In genomic region chr17:65370669-65371126, GRCh38 we compare ENCODE assay signal across 15 cellular contexts.
DNase-seq lines count a peak whose midpoint lies in the region; ATAC-seq, FAIRE-seq and TF ChIP-seq lines count a peak whose summit lies in the region.
"Had no signal": no experiment of that assay in that cellular context is flagged by ENCODE, and none has a peak within 500 bp of the region (broad histone marks: within the 10 kb centered on the region; RNA-seq: fewer than 3 reads in every experiment).

No MANE protein-coding gene starts in this region.

- peaks cover 19% of the 10 kb centered on the region for H3K9me3 Mint-ChIP-seq in progenitor cell of endocrine pancreas (ENCODE audit: low read depth)
- H3K9me3 Mint-ChIP-seq in glutamatergic neuron (ENCODE audit: unreplicated experiment): no peaks in the 10 kb centered on the region
- peaks cover 19% of the 10 kb centered on the region for H3K9me3 Mint-ChIP-seq in nephron progenitor cell
- H3K9me3 Mint-ChIP-seq: activated CD4-positive, alpha-beta T cell treated with anti-CD3 and anti-CD28 coated beads, Interleukin-2, amount 10 ng/mL, durations not matched to agents 7 days and 5 days; activated naive CD4-positive, alpha-beta T cell treated with anti-CD3 and anti-CD28 coated beads, Interleukin-2, amount 10 ng/mL, durations not matched to agents 7 days and 5 days; HFFc6 had no signal

- TF ChIP-seq CTCF in PC-9 (conservative IDR thresholded peaks at IDR 0.05) (no peak), endothelial cell of umbilical vein (IDR thresholded peaks at IDR 0.05; ENCODE audit: extremely low read depth in 1 of 2, insufficient read depth in 1 of 2, low read depth in 1 of 2, low read length in 2 of 2) (no peak), progenitor cell of endocrine pancreas (IDR thresholded peaks at IDR 0.05; ENCODE audit: unreplicated experiment) (no peak), glutamatergic neuron (IDR thresholded peaks at IDR 0.05; ENCODE audit: partially characterized antibody, unreplicated experiment) (no peak), nephron progenitor cell (IDR thresholded peaks at IDR 0.05) (no peak)

- H4K20me1 ChIP-seq in PC-9 (ENCODE audit: insufficient read depth): no peaks in the 10 kb centered on the region
- H4K20me1 ChIP-seq in endothelial cell of umbilical vein (replicated peaks; ENCODE audit: control insufficient read depth, extremely low read depth, insufficient read depth, low read length): no peaks in the 10 kb centered on the region

- H3K27ac Mint-ChIP-seq in progenitor cell of endocrine pancreas (peak overlapping the region; percentile 45), glutamatergic neuron (ENCODE audit: unreplicated experiment) (no peak overlapping the region), nephron progenitor cell (no peak overlapping the region)
- H3K27ac Mint-ChIP-seq: activated CD4-positive, alpha-beta T cell treated with anti-CD3 and anti-CD28 coated beads, Interleukin-2, amount 10 ng/mL, durations not matched to agents 7 days and 5 days; activated naive CD4-positive, alpha-beta T cell treated with anti-CD3 and anti-CD28 coated beads, Interleukin-2, amount 10 ng/mL, durations not matched to agents 7 days and 5 days; HFFc6 had no signal

- H3K27ac ChIP-seq in PC-9: no peak overlapping the region
- H3K27ac ChIP-seq in endothelial cell of umbilical vein (ENCODE audit: insufficient read depth, low read depth, low read length): no peak overlapping the region
- H3K27ac ChIP-seq: coronary artery, SJCRH30 had no signal

- no peaks in the 10 kb centered on the region for H3K4me1 ChIP-seq in PC-9 (replicated peaks; ENCODE audit: insufficient read depth)
- H3K4me1 ChIP-seq in endothelial cell of umbilical vein (ENCODE audit: control insufficient read depth, extremely low read depth, insufficient read depth, low read length): no peaks in the 10 kb centered on the region
- H3K4me1 ChIP-seq: SJCRH30 had no signal

- H3K9me2 ChIP-seq in PC-9 (ENCODE audit: insufficient read depth): no peaks in the 10 kb centered on the region

- H3K27me3 Mint-ChIP-seq in progenitor cell of endocrine pancreas: no peaks in the 10 kb centered on the region
- H3K27me3 Mint-ChIP-seq in glutamatergic neuron (ENCODE audit: unreplicated experiment): peaks cover 2% of the 10 kb centered on the region
- H3K27me3 Mint-ChIP-seq in nephron progenitor cell (ENCODE audit: low read depth, poor library complexity): peaks cover 4% of the 10 kb centered on the region

- H3K36me3 ChIP-seq in PC-9 (ENCODE audit: low read depth): no peaks in the 10 kb centered on the region
- H3K36me3 ChIP-seq in endothelial cell of umbilical vein (ENCODE audit: control insufficient read depth in 2 of 2, extremely low read depth in 1 of 2, insufficient read depth in 2 of 2, low read length in 2 of 2): no peaks in the 10 kb centered on the region
- H3K36me3 ChIP-seq: SJCRH30 had no signal

- no peaks in the 10 kb centered on the region for H3F3A ChIP-seq in PC-9 (ENCODE audit: insufficient read depth, low read depth)

- H3K4me3 Mint-ChIP-seq in progenitor cell of endocrine pancreas (ENCODE audit: low read depth): no peak overlapping the region
- H3K4me3 Mint-ChIP-seq in glutamatergic neuron (ENCODE audit: unreplicated experiment): no peak overlapping the region
- no peak overlapping the region for H3K4me3 Mint-ChIP-seq in nephron progenitor cell
- H3K4me3 Mint-ChIP-seq: activated CD4-positive, alpha-beta T cell treated with anti-CD3 and anti-CD28 coated beads, Interleukin-2, amount 10 ng/mL, durations not matched to agents 7 days and 5 days; activated naive CD4-positive, alpha-beta T cell treated with anti-CD3 and anti-CD28 coated beads, Interleukin-2, amount 10 ng/mL, durations not matched to agents 7 days and 5 days; HFFc6 had no signal

- H3K4me2 ChIP-seq in PC-9 (no peak overlapping the region), endothelial cell of umbilical vein (ENCODE audit: insufficient read depth, low read length) (no peak overlapping the region)

- H3K79me2 ChIP-seq in PC-9 (ENCODE audit: low read depth): no peaks in the 10 kb centered on the region
- no peaks in the 10 kb centered on the region for H3K79me2 ChIP-seq in endothelial cell of umbilical vein (ENCODE audit: control insufficient read depth, insufficient read depth, low read length)

- H3K27me3 ChIP-seq in PC-9 (ENCODE audit: insufficient read depth, low read depth): no peaks in the 10 kb centered on the region
- H3K27me3 ChIP-seq in endothelial cell of umbilical vein (ENCODE audit: control insufficient read depth in 2 of 2, insufficient read depth in 2 of 2, low read length in 2 of 2): peaks cover 23 to 34% of the 10 kb centered on the region in 2 experiments
- H3K27me3 ChIP-seq: SJCRH30 had no signal

- dilution Hi-C loops in endothelial cell of umbilical vein (cut with MboI; ENCODE audit: extremely low pct_ligation_motif_present, low sequenced_read_pairs): no loop called here

- CTCF ChIA-PET in PC-9 (lab: Charles Lee): no interaction called here
- CTCF ChIA-PET in endothelial cell of umbilical vein (lab: Charles Lee): no interaction called here

- H3K9ac ChIP-seq in endothelial cell of umbilical vein (replicated peaks; ENCODE audit: extremely low read depth, insufficient read depth, low read length): no peak overlapping the region

- H3K36me3 Mint-ChIP-seq in progenitor cell of endocrine pancreas (ENCODE audit: insufficient read depth) (peaks cover 4% of the 10 kb centered on the region), glutamatergic neuron (ENCODE audit: unreplicated experiment) (peaks cover 4% of the 10 kb centered on the region), nephron progenitor cell (ENCODE audit: low read depth) (peaks cover 5% of the 10 kb centered on the region)
- H3K36me3 Mint-ChIP-seq: activated naive CD4-positive, alpha-beta T cell treated with anti-CD3 and anti-CD28 coated beads, Interleukin-2, amount 10 ng/mL, durations not matched to agents 7 days and 5 days had no signal

- no peaks in the 10 kb centered on the region for H3K9me1 ChIP-seq in endothelial cell of umbilical vein (replicated peaks; ENCODE audit: control insufficient read depth, extremely low read depth, insufficient read depth, low read length)

- FAIRE-seq in endothelial cell of umbilical vein (lab: Jason Lieb, UNC): no peak

- H2AFZ ChIP-seq in PC-9 (no peak overlapping the region), endothelial cell of umbilical vein (ENCODE audit: low read depth, low read length) (no peak overlapping the region)

- DNase-seq in HT-29 (ENCODE audit: low spot score): peak; percentile 99
- peak; percentile 14 to 65 for DNase-seq in PC-9
- peak; percentile 44 for DNase-seq in endothelial cell of umbilical vein (ENCODE audit: low read depth, low spot score)
- no peak for DNase-seq in progenitor cell of endocrine pancreas (ENCODE audit: low spot score, unreplicated experiment)
- DNase-seq in glutamatergic neuron: no peak
- DNase-seq in nephron progenitor cell: no peak
- DNase-seq: activated CD4-positive, alpha-beta T cell treated with anti-CD3 and anti-CD28 coated beads, Interleukin-2, amount 10 ng/mL, durations not matched to agents 7 days and 5 days; activated naive CD4-positive, alpha-beta T cell treated with anti-CD3 and anti-CD28 coated beads, Interleukin-2, amount 10 ng/mL, durations not matched to agents 7 days and 5 days; COR-L47; HFFc6; NCI-H446; SJCRH30 had no signal

- peaks cover 6% of the 10 kb centered on the region for H3K4me1 Mint-ChIP-seq in progenitor cell of endocrine pancreas (ENCODE audit: low read depth)
- H3K4me1 Mint-ChIP-seq in glutamatergic neuron (ENCODE audit: low read depth, unreplicated experiment): peaks cover 6% of the 10 kb centered on the region
- H3K4me1 Mint-ChIP-seq in nephron progenitor cell: peaks cover 42% of the 10 kb centered on the region

- POLR2A ChIA-PET in PC-9 (lab: Charles Lee; ENCODE audit: unreplicated experiment) (interaction anchor here (0.6 kb wide), 2 partner anchors 21 to 85 kb away, joined by 7 to 9 read pairs; no protein-coding TSS in a partner anchor), endothelial cell of umbilical vein (lab: Charles Lee) (no interaction called here)

- ATAC-seq in GM21423 (IDR thresholded peaks at IDR 0.05; ENCODE audit: unreplicated experiment): no peak
- no peak for ATAC-seq in GM21737 (IDR thresholded peaks at IDR 0.05; ENCODE audit: unreplicated experiment)

- no peaks in the 10 kb centered on the region for H3K9me3 ChIP-seq in PC-9 (ENCODE audit: insufficient read depth, low read depth)
- H3K9me3 ChIP-seq in endothelial cell of umbilical vein (replicated peaks; ENCODE audit: control insufficient read depth, insufficient read depth, low read length): no peaks in the 10 kb centered on the region
- H3K9me3 ChIP-seq: SJCRH30 had no signal

- intact Hi-C loops in PC-9 (cut with micrococcal nuclease; ENCODE audit: unreplicated experiment): no loop called here
- intact Hi-C loops in endothelial cell of umbilical vein (cut with micrococcal nuclease): no loop called here

- TF ChIP-seq POLR2A in endothelial cell of umbilical vein (IDR thresholded peaks at IDR 0.05; ENCODE audit: low read depth, low read length): no peak

- no peak overlapping the region for H3K4me3 ChIP-seq in PC-9
- H3K4me3 ChIP-seq in endothelial cell of umbilical vein (replicated peaks in 1 of 3; ENCODE audit: insufficient read depth in 1 of 3, low read depth in 1 of 3, low read length in 3 of 3): no peak overlapping the region
- H3K4me3 ChIP-seq: coronary artery, SJCRH30 had no signal

- BruUV-seq in PC-9 (replicated peaks; lab: Mats Ljungman, UMichigan): no TSS peak
- no TSS peak for BruUV-seq in endothelial cell of umbilical vein (replicated peaks; lab: Mats Ljungman, UMichigan)

TF ChIP-seq in endothelial cell of umbilical vein, 7 proteins besides CTCF, POLR2A, EP300 and RAD21:
- TF ChIP-seq MYC (IDR thresholded peaks at IDR 0.05; ENCODE audit: low read depth, low read length): no peak

Comparison
In these comparisons a context has a peak if more than half of its experiments do, and no peak if none do; other contexts are left out.
1. DNase-seq: peak in HT-29 (single experiment), PC-9 (2 of 2) and endothelial cell of umbilical vein (single experiment); none in progenitor cell of endocrine pancreas (single experiment), glutamatergic neuron (single experiment) and nephron progenitor cell (single experiment).